Comparison of ENCODE assay signal across 8 cellular contexts in the genomic region with DNA sequence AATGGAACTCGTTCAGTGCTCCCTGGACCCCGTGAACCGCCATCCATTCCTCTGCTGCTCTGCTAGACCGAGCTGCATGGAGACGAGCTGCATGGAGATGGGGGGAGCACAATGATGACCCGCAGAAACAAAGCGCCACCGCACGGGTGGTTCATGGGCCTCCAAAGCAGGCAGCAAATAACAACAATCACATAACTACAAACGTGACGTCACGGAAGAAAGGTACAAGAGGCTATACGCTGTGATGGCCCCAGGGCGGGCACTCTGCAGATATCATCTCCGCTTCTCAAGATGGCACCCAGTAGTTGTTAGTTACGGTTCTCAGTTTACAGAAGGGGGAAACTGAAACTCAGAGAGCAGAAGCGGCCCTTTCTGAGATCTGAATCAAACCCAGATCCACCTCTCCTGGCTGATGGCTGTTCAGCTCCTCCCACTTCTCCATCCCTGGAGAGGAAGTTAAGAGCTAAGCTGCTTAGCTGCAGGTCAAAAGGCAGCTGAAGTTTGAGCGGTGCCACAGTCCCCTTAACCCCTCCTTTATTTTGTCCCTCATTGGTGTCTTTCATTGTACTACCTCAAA. TPM values are rescaled to one million over a fixed set of nuclear protein-coding genes. Genes with fewer than 3 reads are reported as not detected.
DNase-seq lines count a peak whose midpoint lies in the region; ATAC-seq and TF ChIP-seq lines count a peak whose summit lies in the region.

No MANE protein-coding gene starts in this region.

- ATAC-seq in GM19035 (IDR thresholded peaks at IDR 0.05; ENCODE audit: unreplicated experiment) (peak; percentile 32), HG03280 (IDR thresholded peaks at IDR 0.05; ENCODE audit: unreplicated experiment) (peak; percentile 42), foreskin keratinocyte (no peak)

- H3K27ac ChIP-seq in foreskin keratinocyte: no peak overlapping the region

- H3K27ac Mint-ChIP-seq in CD14-positive monocyte: peak overlapping the region; percentile 90 to 98 (median 94)
- H3K27ac Mint-ChIP-seq in T-helper 1 cell treated with Interleukin-12 subunit alpha and Interleukin-12 subunit beta and Interleukin-4 antibody, amounts not matched to agents 30 μg/mL and 1 μg/mL, for 36 hours: peak overlapping the region; percentile 90

- peaks cover 31 to 40% of the 10 kb centered on the region in 2 donors for H3K36me3 Mint-ChIP-seq in CD14-positive monocyte
- H3K36me3 Mint-ChIP-seq in T-helper 1 cell treated with Interleukin-12 subunit alpha and Interleukin-12 subunit beta and Interleukin-4 antibody, amounts not matched to agents 30 μg/mL and 1 μg/mL, for 36 hours (ENCODE audit: low read depth): peaks cover 38% of the 10 kb centered on the region

- H3K4me3 Mint-ChIP-seq in CD14-positive monocyte: peak overlapping the region; percentile 88 to 90
- H3K4me3 Mint-ChIP-seq in T-helper 1 cell treated with Interleukin-12 subunit alpha and Interleukin-12 subunit beta and Interleukin-4 antibody, amounts not matched to agents 30 μg/mL and 1 μg/mL, for 36 hours: peak overlapping the region; percentile 87

- H3K27me3 Mint-ChIP-seq in CD14-positive monocyte (ENCODE audit: low read depth in 3 of 3): peaks cover 0 to 2% (median 2%) of the 10 kb centered on the region in 3 donors
- no peaks in the 10 kb centered on the region for H3K27me3 Mint-ChIP-seq in T-helper 1 cell treated with Interleukin-12 subunit alpha and Interleukin-12 subunit beta and Interleukin-4 antibody, amounts not matched to agents 30 μg/mL and 1 μg/mL, for 36 hours (ENCODE audit: low read depth)

- H3K4me1 Mint-ChIP-seq in CD14-positive monocyte: peaks cover 22% of the 10 kb centered on the region
- peaks cover 20% of the 10 kb centered on the region for H3K4me1 Mint-ChIP-seq in T-helper 1 cell treated with Interleukin-12 subunit alpha and Interleukin-12 subunit beta and Interleukin-4 antibody, amounts not matched to agents 30 μg/mL and 1 μg/mL, for 36 hours (ENCODE audit: low read depth)

- intact Hi-C loops in CD14-positive monocyte (cut with micrococcal nuclease): loop anchor here in 1 of 2 donors (5.0 to 10.0 kb wide), 2 partner anchors 243 to 1846 kb away; partner anchors contain the start of genes ZNF429 and ZNF93

- peaks cover 0 to 6% (median 0%) of the 10 kb centered on the region in 7 donors for H3K9me3 Mint-ChIP-seq in CD14-positive monocyte
- no peaks in the 10 kb centered on the region for H3K9me3 Mint-ChIP-seq in T-helper 1 cell treated with Interleukin-12 subunit alpha and Interleukin-12 subunit beta and Interleukin-4 antibody, amounts not matched to agents 30 μg/mL and 1 μg/mL, for 36 hours

- H3K27me3 ChIP-seq in foreskin keratinocyte: no peaks in the 10 kb centered on the region

- TF ChIP-seq CTCF in CD14-positive monocyte (IDR thresholded peaks at IDR 0.05): no peak
- no peak for TF ChIP-seq CTCF in foreskin keratinocyte (conservative IDR thresholded peaks at IDR 0.05)

- DNase-seq in CD14-positive monocyte (ENCODE audit: low spot score): peak; percentile 66
- DNase-seq in hepatic stellate cell (ENCODE audit: low spot score): peak; percentile 14
- no peak for DNase-seq in foreskin keratinocyte
- no peak for DNase-seq in activated gamma-delta T cell (lab: John Stamatoyannopoulos, UW)
- DNase-seq in NCI-H748 treated with DMSO at 0.1 percent for 48 hours (lab: John Stamatoyannopoulos, UW): no peak

- H3K4me1 ChIP-seq in foreskin keratinocyte: no peaks in the 10 kb centered on the region

RNA-seq across cellular contexts. Expression of gene ATP13A1, which starts 1.7 kb away (rescaled TPM):
- polyA plus RNA-seq in CD14-positive monocyte (10 to 100 TPM; 16.9 to 21.9 TPM), foreskin keratinocyte (30.2 and 32.3 TPM in 2 replicates)
- total RNA-seq in foreskin keratinocyte: 33.3 and 35.6 TPM in 2 replicates

RNA-seq across cellular contexts. Expression of gene ZNF101, which starts 6.9 kb away (rescaled TPM):
- polyA plus RNA-seq in CD14-positive monocyte (1 to 10 TPM; 5.5 to 8.4 TPM), foreskin keratinocyte (6.0 and 6.1 TPM in 2 replicates)
- 12.3 and 12.6 TPM in 2 replicates for total RNA-seq in foreskin keratinocyte

RNA-seq across cellular contexts. Expression of gene GMIP, which starts 18.3 kb away (rescaled TPM):
- 10 to 100 TPM; 41.4 to 75.1 TPM for polyA plus RNA-seq in CD14-positive monocyte
- 8.0 TPM in 2 replicates for total RNA-seq in foreskin keratinocyte
- polyA plus RNA-seq in foreskin keratinocyte: 6.9 and 8.2 TPM in 2 replicates

RNA-seq across cellular contexts. Expression of gene LPAR2, which starts 33.7 kb away (rescaled TPM):
- polyA plus RNA-seq in CD14-positive monocyte: 1 to 10 TPM; 1.9 to 2.2 TPM
- total RNA-seq in foreskin keratinocyte: 12.6 and 15.1 TPM in 2 replicates
- polyA plus RNA-seq in foreskin keratinocyte: 16.5 and 19.6 TPM in 2 replicates

RNA-seq across cellular contexts. Expression of gene PBX4, which starts 43.3 kb away (rescaled TPM):
- polyA plus RNA-seq in CD14-positive monocyte: not detected
- total RNA-seq in foreskin keratinocyte: 1.9 and 2.3 TPM in 2 replicates
- polyA plus RNA-seq in foreskin keratinocyte: 3.1 and 3.2 TPM in 2 replicates

Comparison
In these comparisons a context has a peak if more than half of its experiments do, and no peak if none do; other contexts are left out.
1. DNase-seq: peak in CD14-positive monocyte (single experiment) and hepatic stellate cell (single experiment); none in foreskin keratinocyte (0 of 2), activated gamma-delta T cell (single experiment) and NCI-H748 treated with DMSO at 0.1 percent for 48 hours (single experiment).